In genomic region chr5:107806705-107807104, GRCh38 we compare ENCODE assay signal across 14 cellular contexts.
DNase-seq lines count a peak whose midpoint lies in the region; ATAC-seq and TF ChIP-seq lines count a peak whose summit lies in the region.
"Had no signal": no experiment of that assay in that cellular context is flagged by ENCODE, and none has a peak within 500 bp of the region (broad histone marks: within the 10 kb centered on the region; RNA-seq: fewer than 3 reads in every experiment).

No MANE protein-coding gene starts in this region.

- no peaks in the 10 kb centered on the region for H3K36me3 ChIP-seq in SK-N-SH (replicated peaks in 1 of 2; ENCODE audit: control insufficient read depth in 1 of 2, insufficient read depth in 2 of 2, low read length in 1 of 2)
- H3K36me3 ChIP-seq in kidney epithelial cell (ENCODE audit: control insufficient read depth, insufficient read depth, low read length): no peaks in the 10 kb centered on the region
- no peaks in the 10 kb centered on the region for H3K36me3 ChIP-seq in heart right ventricle
- H3K36me3 ChIP-seq: transverse colon had no signal

- H3K27ac Mint-ChIP-seq in activated T-cell treated with anti-CD3 and anti-CD28 coated beads, Interleukin-2, amount 50 U/mL, for 72 hours: no peak overlapping the region
- H3K27ac Mint-ChIP-seq: brain, nephron had no signal

- no peak overlapping the region for H3K4me2 ChIP-seq in SK-N-SH
- H3K4me2 ChIP-seq: smooth muscle cell had no signal

- peaks cover 0 to 1% of the 10 kb centered on the region in 2 donors for H3K9me3 Mint-ChIP-seq in activated T-cell treated with anti-CD3 and anti-CD28 coated beads, Interleukin-2, amount 50 U/mL, for 72 hours
- H3K9me3 Mint-ChIP-seq: brain, nephron had no signal

- H3K4me1 ChIP-seq in SK-N-SH (ENCODE audit: control insufficient read depth in 1 of 2, insufficient read depth in 2 of 2, low read depth in 1 of 2, low read length in 1 of 2): peaks cover 0 to 26% of the 10 kb centered on the region in 2 experiments; a peak in 2 of 4 replicates
- H3K4me1 ChIP-seq in heart right ventricle: peaks cover 0 to 6% (median 0%) of the 10 kb centered on the region in 9 donors
- H3K4me1 ChIP-seq: transverse colon had no signal

- POLR2A ChIA-PET in SK-N-SH (lab: Yijun Ruan, JAX): no interaction called here

- no peak overlapping the region for H3K9ac ChIP-seq in SK-N-SH

- TF ChIP-seq RAD21 in SK-N-SH (IDR thresholded peaks at IDR 0.05; ENCODE audit: low read length): no peak

- no peaks in the 10 kb centered on the region for H3K36me3 Mint-ChIP-seq in activated T-cell treated with anti-CD3 and anti-CD28 coated beads, Interleukin-2, amount 50 U/mL, for 72 hours (ENCODE audit: insufficient read depth in 2 of 2)
- H3K36me3 Mint-ChIP-seq: brain had no signal

- H3K27me3 Mint-ChIP-seq in activated T-cell treated with anti-CD3 and anti-CD28 coated beads, Interleukin-2, amount 50 U/mL, for 72 hours (ENCODE audit: low read depth): no peaks in the 10 kb centered on the region
- H3K27me3 Mint-ChIP-seq: brain had no signal

- H3K4me1 Mint-ChIP-seq in activated T-cell treated with anti-CD3 and anti-CD28 coated beads, Interleukin-2, amount 50 U/mL, for 72 hours (ENCODE audit: low read depth): no peaks in the 10 kb centered on the region
- H3K4me1 Mint-ChIP-seq: brain had no signal

- no peaks in the 10 kb centered on the region for H3F3A ChIP-seq in SK-N-SH (replicated peaks; ENCODE audit: insufficient read depth)

- no peak for TF ChIP-seq EP300 in SK-N-SH (IDR thresholded peaks at IDR 0.05; ENCODE audit: borderline replicate concordance in 1 of 2, low read depth in 1 of 2, low read length in 1 of 2)

- WGBS in SK-N-SH (ENCODE audit: low lambda C conversion rate): 67% methylated on average over 1 of the region's 1 CpG
- WGBS in heart right ventricle, 2 donors: 88 to 89% methylated on average over 1 of the region's 1 CpG

- no peak for ATAC-seq in activated T-cell treated with anti-CD3 and anti-CD28 coated beads, Interleukin-2, amount 50 U/mL, for 72 hours (replicated peaks in 1 of 2)
- ATAC-seq in HG03354 (IDR thresholded peaks at IDR 0.05; ENCODE audit: poor library complexity, severe bottlenecking, unreplicated experiment) (no peak), heart right ventricle (no peak)

- no peak overlapping the region for H3K4me3 ChIP-seq in SK-N-SH (ENCODE audit: low read depth in 2 of 2, low read length in 1 of 2)
- H3K4me3 ChIP-seq in kidney epithelial cell (ENCODE audit: low read depth, low read length): no peak overlapping the region
- no peak overlapping the region for H3K4me3 ChIP-seq in heart right ventricle
- H3K4me3 ChIP-seq: smooth muscle cell, transverse colon had no signal

- H3K27me3 ChIP-seq in SK-N-SH (ENCODE audit: insufficient read depth) (no peaks in the 10 kb centered on the region), kidney epithelial cell (ENCODE audit: control insufficient read depth, insufficient read depth, low read length) (no peaks in the 10 kb centered on the region), heart right ventricle (no peaks in the 10 kb centered on the region)
- H3K27me3 ChIP-seq: transverse colon had no signal

- CTCF ChIA-PET in SK-N-SH (lab: Yijun Ruan, JAX): no interaction called here

- H3K9me2 ChIP-seq in SK-N-SH: no peaks in the 10 kb centered on the region

- TF ChIP-seq CTCF in SK-N-SH (IDR thresholded peaks at IDR 0.05) (no peak), kidney epithelial cell (IDR thresholded peaks at IDR 0.05; ENCODE audit: insufficient read depth, low read length, poor library complexity, severe bottlenecking) (no peak), heart right ventricle (IDR thresholded peaks at IDR 0.05) (no peak)

- no peak overlapping the region for H2AFZ ChIP-seq in SK-N-SH (ENCODE audit: low read depth)

- no peaks in the 10 kb centered on the region for H3K79me2 ChIP-seq in SK-N-SH (ENCODE audit: insufficient read depth)

- H3K4me3 Mint-ChIP-seq in activated T-cell treated with anti-CD3 and anti-CD28 coated beads, Interleukin-2, amount 50 U/mL, for 72 hours: no peak overlapping the region
- H3K4me3 Mint-ChIP-seq: brain, nephron had no signal

- DNase-seq in AG20443 (ENCODE audit: low spot score) (peak; percentile 48), HT1080 (ENCODE audit: low read depth) (peak; percentile 12), SK-N-SH (no peak), kidney epithelial cell (ENCODE audit: low read depth) (peak; percentile 52), heart right ventricle (no peak)
- no peak for DNase-seq in effector CD8-positive, alpha-beta T cell (lab: John Stamatoyannopoulos, UW)
- DNase-seq in activated T-cell treated with anti-CD3 and anti-CD28 coated beads, Interleukin-2, amount 50 U/mL, for 72 hours: no peak
- DNase-seq: NCI-H1092 treated with DMSO at 0.1 percent for 48 hours, transverse colon had no signal

- H3K27ac ChIP-seq in SK-N-SH (ENCODE audit: low read depth in 2 of 2, low read length in 1 of 2) (no peak overlapping the region), heart right ventricle (no peak overlapping the region)
- H3K27ac ChIP-seq: HL-60, transverse colon had no signal

- no peaks in the 10 kb centered on the region for H4K20me1 ChIP-seq in SK-N-SH (ENCODE audit: insufficient read depth)

- H3K9me3 ChIP-seq in SK-N-SH (no peaks in the 10 kb centered on the region), heart right ventricle (no peaks in the 10 kb centered on the region)
- H3K9me3 ChIP-seq: transverse colon had no signal

- intact Hi-C loops in heart right ventricle (cut with DNase I): no loop called here

TF ChIP-seq in SK-N-SH, 30 proteins besides CTCF, POLR2A, EP300 and RAD21:
- TF ChIP-seq FOSL2 (IDR thresholded peaks at IDR 0.05; ENCODE audit: borderline replicate concordance, low read depth): peak; percentile 47; the same call in 1 of the 2 replicates
- no peak for TF ChIP-seq PBX3 (IDR thresholded peaks at IDR 0.05)

Comparison
In these comparisons a context has a peak if more than half of its experiments do, and no peak if none do; other contexts are left out.
1. DNase-seq: peak in AG20443 (single experiment), HT1080 (single experiment) and kidney epithelial cell (single experiment); none in SK-N-SH (single experiment), effector CD8-positive, alpha-beta T cell (single experiment), activated T-cell treated with anti-CD3 and anti-CD28 coated beads, Interleukin-2, amount 50 U/mL, for 72 hours (0 of 2) and heart right ventricle (0 of 2).